ENCODE assay signal across 21 cellular contexts in genomic region chr9:32978051-32978450, GRCh38. TPM values are rescaled to one million over a fixed set of nuclear protein-coding genes. Genes with fewer than 3 reads are reported as not detected.
DNase-seq lines count a peak whose midpoint lies in the region; ATAC-seq and TF ChIP-seq lines count a peak whose summit lies in the region.
"Had no signal": no experiment of that assay in that cellular context is flagged by ENCODE, and none has a peak within 500 bp of the region (broad histone marks: within the 10 kb centered on the region; RNA-seq: fewer than 3 reads in every experiment).

No MANE protein-coding gene starts in this region.

- H3K9me3 ChIP-seq in CD8-positive, alpha-beta T cell (ENCODE audit: low read length): no peaks in the 10 kb centered on the region
- H3K9me3 ChIP-seq in T-helper 17 cell (ENCODE audit: control insufficient read depth, low read length, poor library complexity, severe bottlenecking): no peaks in the 10 kb centered on the region
- H3K9me3 ChIP-seq: A549; BE2C; BLaER1 treated with 17β-estradiol and CSF1 and Interleukin-3, amounts not matched to agents 10 nM and 100 nM; HAP-1 had no signal

- no peaks in the 10 kb centered on the region for H3K9me3 Mint-ChIP-seq in activated T-cell treated with anti-CD3 and anti-CD28 coated beads, Interleukin-2, amount 50 U/mL, for 72 hours
- no peaks in the 10 kb centered on the region for H3K9me3 Mint-ChIP-seq in CD8-positive, alpha-beta T cell
- no peaks in the 10 kb centered on the region for H3K9me3 Mint-ChIP-seq in nephron progenitor cell
- H3K9me3 Mint-ChIP-seq: CD14-positive monocyte; CD4-positive, alpha-beta T cell; HFFc6 had no signal

- no peak for DNase-seq in activated T-cell treated with anti-CD3 and anti-CD28 coated beads, Interleukin-2, amount 50 U/mL, for 72 hours
- DNase-seq in activated T-cell treated with anti-CD3 and anti-CD28 coated beads for 4 hours: no peak
- DNase-seq in CD8-positive, alpha-beta T cell: no peak
- DNase-seq in T-helper 17 cell: no peak
- no peak for DNase-seq in nephron progenitor cell
- no peak for DNase-seq in NCI-H345 treated with DMSO at 0.1 percent for 48 hours (lab: John Stamatoyannopoulos, UW; ENCODE audit: unreplicated experiment)
- DNase-seq in hypothalamus (lab: John Stamatoyannopoulos, UW): no peak
- DNase-seq: 8988T; ACHN; AML-193; BE2C; CD4-positive, alpha-beta T cell; COR-L47; DMS153; DND-41; GOT3; HFFc6 had no signal

- H3K27me3 ChIP-seq in CD8-positive, alpha-beta T cell (ENCODE audit: insufficient read depth, low read length): no peaks in the 10 kb centered on the region
- H3K27me3 ChIP-seq: BE2C; BLaER1 treated with 17β-estradiol and CSF1 and Interleukin-3, amounts not matched to agents 10 nM and 100 nM had no signal

- H3K4me1 ChIP-seq in CD8-positive, alpha-beta T cell (ENCODE audit: insufficient read depth, low read length): no peaks in the 10 kb centered on the region
- H3K4me1 ChIP-seq: A549; BE2C; BLaER1 treated with 17β-estradiol and CSF1 and Interleukin-3, amounts not matched to agents 10 nM and 100 nM had no signal

- H3K36me3 Mint-ChIP-seq in activated T-cell treated with anti-CD3 and anti-CD28 coated beads, Interleukin-2, amount 50 U/mL, for 72 hours (ENCODE audit: insufficient read depth in 2 of 2): peaks cover 7 to 25% of the 10 kb centered on the region in 2 donors
- H3K36me3 Mint-ChIP-seq in CD8-positive, alpha-beta T cell: peaks cover 61% of the 10 kb centered on the region
- peaks cover 16% of the 10 kb centered on the region for H3K36me3 Mint-ChIP-seq in T-helper 17 cell (ENCODE audit: low read depth)
- peaks cover 36% of the 10 kb centered on the region for H3K36me3 Mint-ChIP-seq in nephron progenitor cell (ENCODE audit: low read depth)

- CTCF ChIA-PET in CD8-positive, alpha-beta T cell (lab: Charles Lee): interaction anchor here (1.1 kb wide), 1 partner anchor 9 kb away, joined by 3 read pairs; no protein-coding TSS in a partner anchor

- no peak overlapping the region for H3K4me3 ChIP-seq in CD8-positive, alpha-beta T cell (ENCODE audit: low read depth, low read length)
- H3K4me3 ChIP-seq: A549; BLaER1 treated with 17β-estradiol and CSF1 and Interleukin-3, amounts not matched to agents 10 nM and 100 nM; HAP-1 had no signal

- H3K27me3 Mint-ChIP-seq in activated T-cell treated with anti-CD3 and anti-CD28 coated beads, Interleukin-2, amount 50 U/mL, for 72 hours (ENCODE audit: low read depth): no peaks in the 10 kb centered on the region
- no peaks in the 10 kb centered on the region for H3K27me3 Mint-ChIP-seq in CD8-positive, alpha-beta T cell (ENCODE audit: low read depth)
- H3K27me3 Mint-ChIP-seq in T-helper 17 cell: no peaks in the 10 kb centered on the region
- H3K27me3 Mint-ChIP-seq in nephron progenitor cell (ENCODE audit: low read depth, poor library complexity): no peaks in the 10 kb centered on the region
- H3K27me3 Mint-ChIP-seq: CD4-positive, alpha-beta T cell had no signal

- no peak overlapping the region for H3K4me3 Mint-ChIP-seq in activated T-cell treated with anti-CD3 and anti-CD28 coated beads, Interleukin-2, amount 50 U/mL, for 72 hours
- H3K4me3 Mint-ChIP-seq in CD8-positive, alpha-beta T cell: no peak overlapping the region
- H3K4me3 Mint-ChIP-seq in T-helper 17 cell (no peak overlapping the region), nephron progenitor cell (no peak overlapping the region)
- H3K4me3 Mint-ChIP-seq: CD14-positive monocyte; CD4-positive, alpha-beta T cell; HFFc6 had no signal

- H3K36me3 ChIP-seq in CD8-positive, alpha-beta T cell (ENCODE audit: insufficient read depth, low read length): peaks cover 3% of the 10 kb centered on the region

- no peak for ATAC-seq in activated T-cell treated with anti-CD3 and anti-CD28 coated beads, Interleukin-2, amount 50 U/mL, for 72 hours (replicated peaks in 1 of 2)
- no peak for ATAC-seq in CD8-positive, alpha-beta T cell
- no peak for ATAC-seq in T-helper 17 cell
- ATAC-seq: A549 had no signal

- intact Hi-C loops in CD8-positive, alpha-beta T cell (cut with DNase I, micrococcal nuclease): no loop called here

- peak overlapping the region; percentile 18 for H3K27ac Mint-ChIP-seq in activated T-cell treated with anti-CD3 and anti-CD28 coated beads, Interleukin-2, amount 50 U/mL, for 72 hours
- peak overlapping the region; percentile 42 for H3K27ac Mint-ChIP-seq in CD8-positive, alpha-beta T cell
- H3K27ac Mint-ChIP-seq in T-helper 17 cell: peak overlapping the region; percentile 57
- H3K27ac Mint-ChIP-seq in nephron progenitor cell: peak overlapping the region; percentile 8
- H3K27ac Mint-ChIP-seq: CD4-positive, alpha-beta T cell; HFFc6 had no signal

- POLR2A ChIA-PET in CD8-positive, alpha-beta T cell (lab: Charles Lee): no interaction called here

- no peaks in the 10 kb centered on the region for H3K4me1 Mint-ChIP-seq in activated T-cell treated with anti-CD3 and anti-CD28 coated beads, Interleukin-2, amount 50 U/mL, for 72 hours (ENCODE audit: low read depth)
- no peaks in the 10 kb centered on the region for H3K4me1 Mint-ChIP-seq in CD8-positive, alpha-beta T cell (ENCODE audit: low read depth)
- peaks cover 9% of the 10 kb centered on the region for H3K4me1 Mint-ChIP-seq in T-helper 17 cell
- H3K4me1 Mint-ChIP-seq in nephron progenitor cell: no peaks in the 10 kb centered on the region
- H3K4me1 Mint-ChIP-seq: CD14-positive monocyte had no signal

- H3K27ac ChIP-seq in CD8-positive, alpha-beta T cell (ENCODE audit: low read depth, low read length): no peak overlapping the region
- H3K27ac ChIP-seq: A549; BLaER1 treated with 17β-estradiol and CSF1 and Interleukin-3, amounts not matched to agents 10 nM and 100 nM had no signal

- TF ChIP-seq CTCF in CD8-positive, alpha-beta T cell (IDR thresholded peaks at IDR 0.05): no peak
- TF ChIP-seq CTCF in nephron progenitor cell (IDR thresholded peaks at IDR 0.05): no peak

RNA-seq across cellular contexts. Expression of gene APTX, which starts 23.4 kb away (rescaled TPM):
- total RNA-seq in activated T-cell treated with anti-CD3 and anti-CD28 coated beads, Interleukin-2, amount 50 U/mL, for 72 hours: 10 to 100 TPM; 45.1 to 54.6 TPM
- 10 to 100 TPM; 22.3 to 25.1 TPM for total RNA-seq in CD8-positive, alpha-beta T cell
- total RNA-seq in T-helper 17 cell: 10 to 100 TPM; 19.2 to 20.3 TPM

RNA-seq across cellular contexts. Expression of gene DNAJA1, which starts 47.0 kb away (rescaled TPM):
- 100 to 1,000 TPM; 108 to 112 TPM for total RNA-seq in activated T-cell treated with anti-CD3 and anti-CD28 coated beads, Interleukin-2, amount 50 U/mL, for 72 hours
- total RNA-seq in CD8-positive, alpha-beta T cell: 100 to 1,000 TPM; 170 to 172 TPM
- total RNA-seq in T-helper 17 cell: 100 to 1,000 TPM; 216 to 292 TPM
